Comparison of ENCODE assay signal across 12 cellular contexts in the genomic region with DNA sequence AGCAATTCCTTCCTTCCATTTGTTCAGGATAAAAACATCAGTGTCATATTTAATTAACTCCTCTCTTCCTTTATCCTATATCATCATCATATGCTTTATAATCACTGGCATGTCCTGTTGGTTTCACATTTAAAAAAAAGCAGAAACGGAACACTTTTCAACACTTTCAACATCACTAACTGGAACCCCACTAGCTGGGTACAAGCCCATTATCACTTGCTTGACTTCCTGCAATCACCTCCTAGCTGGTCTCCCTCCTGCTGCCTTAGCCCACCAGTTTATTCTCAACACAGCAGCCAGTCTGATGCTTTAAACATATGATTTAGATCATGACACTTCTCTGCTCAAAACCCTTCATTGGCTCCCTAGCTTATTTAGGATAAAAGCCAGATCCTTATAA.
DNase-seq lines count a peak whose midpoint lies in the region; ATAC-seq and TF ChIP-seq lines count a peak whose summit lies in the region.
"Had no signal": no experiment of that assay in that cellular context is flagged by ENCODE, and none has a peak within 500 bp of the region (broad histone marks: within the 10 kb centered on the region; RNA-seq: fewer than 3 reads in every experiment).

No MANE protein-coding gene starts in this region.

- H3K27me3 ChIP-seq in GM23338 (ENCODE audit: insufficient read depth) (no peaks in the 10 kb centered on the region), PC-9 (ENCODE audit: insufficient read depth, low read depth) (no peaks in the 10 kb centered on the region)
- H3K27me3 ChIP-seq: MG63 had no signal

- intact Hi-C loops in activated B cell treated with CpG ODN at 0.5 μM for 24 hours (cut with micrococcal nuclease): loop anchor here (1.0 to 2.0 kb wide), 4 partner anchors 9 to 878 kb away; partner anchors contain the start of genes LSM6 and OTUD4
- intact Hi-C loops in PC-9 (cut with micrococcal nuclease; ENCODE audit: unreplicated experiment): no loop called here

- H3K4me3 Mint-ChIP-seq in activated B cell treated with CpG ODN at 0.5 μM for 24 hours (no peak overlapping the region), HFFc6 (no peak overlapping the region), GM23338 (no peak overlapping the region)
- H3K4me3 Mint-ChIP-seq: CD14-positive monocyte; T-helper 2 cell treated with Interferon-gamma antibody and Interleukin-4, amounts not matched to agents 5 μg/mL and 100 μg/mL, for 36 hours had no signal

- TF ChIP-seq CTCF in activated B cell treated with CpG ODN at 0.5 μM for 24 hours (IDR thresholded peaks at IDR 0.05) (no peak), HFFc6 (IDR thresholded peaks at IDR 0.05) (no peak), GM23338 (conservative IDR thresholded peaks at IDR 0.05; ENCODE audit: low read depth in 2 of 2) (no peak), PC-9 (conservative IDR thresholded peaks at IDR 0.05) (no peak)

- no peaks in the 10 kb centered on the region; the same call in 1 of the 2 replicates for H3K36me3 ChIP-seq in GM23338 (ENCODE audit: insufficient read depth)
- H3K36me3 ChIP-seq in PC-9 (ENCODE audit: low read depth): no peaks in the 10 kb centered on the region
- H3K36me3 ChIP-seq: MG63 had no signal

- H3K36me3 Mint-ChIP-seq in activated B cell treated with CpG ODN at 0.5 μM for 24 hours (ENCODE audit: low read depth) (no peaks in the 10 kb centered on the region), HFFc6 (ENCODE audit: low read depth) (no peaks in the 10 kb centered on the region), GM23338 (ENCODE audit: low read depth) (no peaks in the 10 kb centered on the region)
- H3K36me3 Mint-ChIP-seq: CD14-positive monocyte had no signal

- H3K27ac Mint-ChIP-seq in activated B cell treated with CpG ODN at 0.5 μM for 24 hours (no peak overlapping the region), HFFc6 (no peak overlapping the region), GM23338 (no peak overlapping the region)
- H3K27ac Mint-ChIP-seq: CD14-positive monocyte; T-helper 2 cell treated with Interferon-gamma antibody and Interleukin-4, amounts not matched to agents 5 μg/mL and 100 μg/mL, for 36 hours had no signal

- no peaks in the 10 kb centered on the region for H3K27me3 Mint-ChIP-seq in activated B cell treated with CpG ODN at 0.5 μM for 24 hours
- peaks cover 2% of the 10 kb centered on the region; the same call in 1 of the 2 replicates for H3K27me3 Mint-ChIP-seq in HFFc6 (ENCODE audit: insufficient read depth)
- peaks cover 2% of the 10 kb centered on the region for H3K27me3 Mint-ChIP-seq in GM23338 (ENCODE audit: insufficient read depth, low read depth, poor library complexity)

- ATAC-seq in GM18511 (IDR thresholded peaks at IDR 0.05; ENCODE audit: unreplicated experiment): peak; percentile 51
- ATAC-seq in GM21576 (IDR thresholded peaks at IDR 0.05; ENCODE audit: unreplicated experiment): peak; percentile 46
- ATAC-seq in HG03378 (IDR thresholded peaks at IDR 0.05; ENCODE audit: unreplicated experiment): peak; percentile 40
- peak; percentile 56 for ATAC-seq in activated B cell treated with CpG ODN at 0.5 μM for 24 hours (ENCODE audit: low read depth)
- ATAC-seq in GM23338: no peak

- DNase-seq in activated B cell treated with CpG ODN at 0.5 μM for 24 hours (no peak), EL (no peak), HFFc6 (no peak), GM23338 (ENCODE audit: low spot score) (no peak), PC-9 (no peak)
- DNase-seq: MG63, NCI-H748 treated with DMSO at 0.1 percent for 48 hours had no signal

- H2AFZ ChIP-seq in GM23338: no peak overlapping the region
- no peak overlapping the region for H2AFZ ChIP-seq in PC-9

- no peak overlapping the region for H3K4me2 ChIP-seq in GM23338
- H3K4me2 ChIP-seq in PC-9: no peak overlapping the region

- no TSS peak for BruUV-seq in PC-9 (replicated peaks; lab: Mats Ljungman, UMichigan)

- H4K20me1 ChIP-seq in GM23338 (replicated peaks; ENCODE audit: insufficient read depth) (no peaks in the 10 kb centered on the region), PC-9 (ENCODE audit: insufficient read depth) (no peaks in the 10 kb centered on the region)

- H3F3A ChIP-seq in GM23338 (replicated peaks; ENCODE audit: low read depth) (no peaks in the 10 kb centered on the region), PC-9 (ENCODE audit: insufficient read depth, low read depth) (no peaks in the 10 kb centered on the region)

- POLR2A ChIA-PET in activated B cell treated with CpG ODN at 0.5 μM for 24 hours (lab: Charles Lee): interaction anchor here (0.6 to 3.5 kb wide), 11 partner anchors 10 to 174 kb away, joined by 3 to 81 read pairs (median 4); partner anchors contain the start of gene ZNF827
- POLR2A ChIA-PET in PC-9 (lab: Charles Lee; ENCODE audit: unreplicated experiment): no interaction called here

- H3K27ac ChIP-seq in GM23338 (ENCODE audit: low read depth) (no peak overlapping the region), PC-9 (no peak overlapping the region)

- CTCF ChIA-PET in activated B cell treated with CpG ODN at 0.5 μM for 24 hours (lab: Charles Lee) (interaction anchor here (2.4 to 2.7 kb wide), 2 partner anchors 24 to 29 kb away, joined by 7 to 13 read pairs; no protein-coding TSS in a partner anchor), PC-9 (lab: Charles Lee) (no interaction called here)

- H3K4me1 Mint-ChIP-seq in activated B cell treated with CpG ODN at 0.5 μM for 24 hours (peaks cover 44% of the 10 kb centered on the region), HFFc6 (ENCODE audit: low read depth) (peaks cover 10% of the 10 kb centered on the region), GM23338 (peaks cover 10% of the 10 kb centered on the region)

- H3K9me2 ChIP-seq in GM23338 (ENCODE audit: insufficient read depth) (peaks cover 23% of the 10 kb centered on the region), PC-9 (ENCODE audit: insufficient read depth) (no peaks in the 10 kb centered on the region)

- H3K4me1 ChIP-seq in GM23338 (ENCODE audit: insufficient read depth) (peaks cover 14% of the 10 kb centered on the region), PC-9 (replicated peaks; ENCODE audit: insufficient read depth) (no peaks in the 10 kb centered on the region)

- no peaks in the 10 kb centered on the region for H3K9me3 ChIP-seq in PC-9 (ENCODE audit: insufficient read depth, low read depth)
- H3K9me3 ChIP-seq: MG63 had no signal

- no peaks in the 10 kb centered on the region for H3K79me2 ChIP-seq in GM23338 (replicated peaks; ENCODE audit: insufficient read depth)
- H3K79me2 ChIP-seq in PC-9 (ENCODE audit: low read depth): no peaks in the 10 kb centered on the region

- H3K9me3 Mint-ChIP-seq in activated B cell treated with CpG ODN at 0.5 μM for 24 hours (no peaks in the 10 kb centered on the region), HFFc6 (no peaks in the 10 kb centered on the region), GM23338 (no peaks in the 10 kb centered on the region)
- H3K9me3 Mint-ChIP-seq: T-helper 2 cell treated with Interferon-gamma antibody and Interleukin-4, amounts not matched to agents 5 μg/mL and 100 μg/mL, for 36 hours had no signal

- H3K4me3 ChIP-seq in GM23338 (no peak overlapping the region), PC-9 (no peak overlapping the region)
- H3K4me3 ChIP-seq: MG63 had no signal

TF ChIP-seq in GM23338, 12 proteins besides CTCF, POLR2A, EP300 and RAD21 (continues in another document):
- TF ChIP-seq REST (IDR thresholded peaks at IDR 0.05; ENCODE audit: unreplicated experiment): no peak
- TF ChIP-seq CREB1 (CRISPR knock-in tag; IDR thresholded peaks at IDR 0.05; ENCODE audit: low read depth): no peak
- no peak for TF ChIP-seq EZH2 (IDR thresholded peaks at IDR 0.05; ENCODE audit: low read depth, unreplicated experiment)
- no peak for TF ChIP-seq POLR2AphosphoS5 (IDR thresholded peaks at IDR 0.05; ENCODE audit: low read depth)
- TF ChIP-seq JUNB (IDR thresholded peaks at IDR 0.05; ENCODE audit: unreplicated experiment): no peak
- no peak for TF ChIP-seq ETS1 (IDR thresholded peaks at IDR 0.05)
- no peak for TF ChIP-seq STAT1 (IDR thresholded peaks at IDR 0.05; ENCODE audit: unreplicated experiment)
- TF ChIP-seq ZNF114 (CRISPR knock-in tag; IDR thresholded peaks at IDR 0.05): no peak
